Comparison of ENCODE assay signal across 1 cellular context in genomic region chr14:104843442-104844305, GRCh38.
TF ChIP-seq lines count a peak whose summit lies in the region.

No MANE protein-coding gene starts in this region.

TF ChIP-seq in WTC11, 78 proteins besides CTCF, POLR2A, EP300 and RAD21 (continued from another document):
- TF ChIP-seq PRDM15 (CRISPR knock-in tag; IDR thresholded peaks at IDR 0.05) (peak; percentile 85), ARID4B (CRISPR knock-in tag; IDR thresholded peaks at IDR 0.05; ENCODE audit: borderline replicate concordance) (no peak), ZNF671 (CRISPR knock-in tag; IDR thresholded peaks at IDR 0.05) (no peak), ESRRA (CRISPR knock-in tag; IDR thresholded peaks at IDR 0.05; ENCODE audit: borderline replicate concordance) (no peak), ZNF423 (CRISPR knock-in tag; IDR thresholded peaks at IDR 0.05) (peak; percentile 79; the same call in 1 of the 2 replicates), ZNF232 (CRISPR knock-in tag; IDR thresholded peaks at IDR 0.05) (no peak), SMAD3 (CRISPR knock-in tag; IDR thresholded peaks at IDR 0.05; ENCODE audit: borderline replicate concordance) (no peak), ZNF121 (CRISPR knock-in tag; IDR thresholded peaks at IDR 0.05) (no peak), CREM (CRISPR knock-in tag; IDR thresholded peaks at IDR 0.05) (no peak), EMX1 (CRISPR knock-in tag; IDR thresholded peaks at IDR 0.05) (no peak), FOXK1 (CRISPR knock-in tag; IDR thresholded peaks at IDR 0.05) (no peak), ELF4 (CRISPR knock-in tag; IDR thresholded peaks at IDR 0.05; ENCODE audit: low read depth) (no peak), RORB (CRISPR knock-in tag; IDR thresholded peaks at IDR 0.05) (no peak), ZNF416 (CRISPR knock-in tag; IDR thresholded peaks at IDR 0.05) (no peak), AFF4 (CRISPR knock-in tag; IDR thresholded peaks at IDR 0.05; ENCODE audit: borderline replicate concordance) (no peak)
- TF ChIP-seq, protein P1, sequence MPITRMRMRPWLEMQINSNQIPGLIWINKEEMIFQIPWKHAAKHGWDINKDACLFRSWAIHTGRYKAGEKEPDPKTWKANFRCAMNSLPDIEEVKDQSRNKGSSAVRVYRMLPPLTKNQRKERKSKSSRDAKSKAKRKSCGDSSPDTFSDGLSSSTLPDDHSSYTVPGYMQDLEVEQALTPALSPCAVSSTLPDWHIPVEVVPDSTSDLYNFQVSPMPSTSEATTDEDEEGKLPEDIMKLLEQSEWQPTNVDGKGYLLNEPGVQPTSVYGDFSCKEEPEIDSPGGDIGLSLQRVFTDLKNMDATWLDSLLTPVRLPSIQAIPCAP (CRISPR knock-in tag; IDR thresholded peaks at IDR 0.05) = no peak
- TF ChIP-seq, protein P2, sequence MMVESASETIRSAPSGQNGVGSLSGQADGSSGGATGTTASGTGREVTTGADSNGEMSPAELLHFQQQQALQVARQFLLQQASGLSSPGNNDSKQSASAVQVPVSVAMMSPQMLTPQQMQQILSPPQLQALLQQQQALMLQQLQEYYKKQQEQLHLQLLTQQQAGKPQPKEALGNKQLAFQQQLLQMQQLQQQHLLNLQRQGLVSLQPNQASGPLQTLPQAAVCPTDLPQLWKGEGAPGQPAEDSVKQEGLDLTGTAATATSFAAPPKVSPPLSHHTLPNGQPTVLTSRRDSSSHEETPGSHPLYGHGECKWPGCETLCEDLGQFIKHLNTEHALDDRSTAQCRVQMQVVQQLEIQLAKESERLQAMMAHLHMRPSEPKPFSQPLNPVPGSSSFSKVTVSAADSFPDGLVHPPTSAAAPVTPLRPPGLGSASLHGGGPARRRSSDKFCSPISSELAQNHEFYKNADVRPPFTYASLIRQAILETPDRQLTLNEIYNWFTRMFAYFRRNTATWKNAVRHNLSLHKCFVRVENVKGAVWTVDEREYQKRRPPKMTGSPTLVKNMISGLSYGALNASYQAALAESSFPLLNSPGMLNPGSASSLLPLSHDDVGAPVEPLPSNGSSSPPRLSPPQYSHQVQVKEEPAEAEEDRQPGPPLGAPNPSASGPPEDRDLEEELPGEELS (CRISPR knock-in tag; IDR thresholded peaks at IDR 0.05) = no peak
TF ChIP-seq in WTC11: peak in this region for 4.
